2 cellular contexts compared by ENCODE assay signal in the genomic region with DNA sequence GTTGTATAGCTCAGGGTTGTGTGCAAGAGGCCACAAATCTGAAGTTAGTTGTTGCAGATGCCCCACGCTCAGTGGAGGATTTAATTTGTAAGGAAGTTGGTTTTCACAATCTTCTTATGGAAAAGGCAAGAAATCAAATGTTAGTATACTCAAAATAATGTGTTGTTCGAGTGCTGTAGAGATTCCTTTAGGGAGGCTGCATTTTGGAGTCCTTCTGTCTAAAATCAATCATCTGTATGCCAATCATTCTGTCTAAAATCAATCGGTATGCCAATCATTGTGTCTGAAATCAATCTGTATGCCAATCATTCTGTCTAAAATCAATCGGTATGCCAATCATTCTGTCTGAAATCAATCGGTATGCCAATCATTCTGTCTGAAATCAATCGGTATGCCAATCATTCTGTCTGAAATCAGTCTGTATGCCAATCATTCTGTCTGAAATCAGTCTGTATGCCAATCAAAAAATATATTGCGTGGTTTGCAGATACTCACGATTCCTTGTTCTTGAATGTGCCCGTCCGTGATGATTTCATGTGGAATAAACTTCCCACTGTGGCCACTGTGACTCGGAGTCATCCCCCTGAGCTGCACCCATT. TPM values are rescaled to one million over a fixed set of nuclear protein-coding genes. Genes with fewer than 3 reads are reported as not detected.
"Had no signal": no experiment of that assay in that cellular context is flagged by ENCODE, and none has a peak within 500 bp of the region (broad histone marks: within the 10 kb centered on the region; RNA-seq: fewer than 3 reads in every experiment).

No MANE protein-coding gene starts in this region.

RNA-seq across cellular contexts. Expression of gene VIPR2, which starts 19.1 kb away (rescaled TPM):
- total RNA-seq: activated naive CD8-positive, alpha-beta T cell treated with anti-CD3 and anti-CD28 coated beads for 36 hours; bronchial epithelial cell had no signal
